In genomic region chr10:33193867-33194521, GRCh38 we compare ENCODE assay signal across 11 cellular contexts.
A peak's percentile ranks its signal among the peaks of the same experiment; 100 is the strongest.
DNase-seq lines count a peak whose midpoint lies in the region; TF ChIP-seq lines count a peak whose summit lies in the region.
"Had no signal": no experiment of that assay in that cellular context is flagged by ENCODE, and none has a peak within 500 bp of the region (broad histone marks: within the 10 kb centered on the region; RNA-seq: fewer than 3 reads in every experiment).

No MANE protein-coding gene starts in this region.

- H3K27me3 ChIP-seq in esophagus muscularis mucosa (no peaks in the 10 kb centered on the region), muscle layer of duodenum (ENCODE audit: low read depth, low read length) (no peaks in the 10 kb centered on the region)
- H3K27me3 ChIP-seq: ovary had no signal

- no peak for TF ChIP-seq EP300 in esophagus muscularis mucosa (IDR thresholded peaks at IDR 0.05)

- H3K4me3 ChIP-seq in esophagus muscularis mucosa, result no peak overlapping the region
- H3K4me3 ChIP-seq in muscle layer of duodenum (ENCODE audit: low read depth in 1 of 2, low read length in 2 of 2), result no peak overlapping the region
- H3K4me3 ChIP-seq: ovary had no signal

- DNase-seq in AG08395 (ENCODE audit: low spot score) (peak; percentile 40), NOMO-1 treated with dmso at 0.1 percent for 144 hours (lab: John Stamatoyannopoulos, UW; ENCODE audit: unreplicated experiment) (peak; percentile 40), esophagus muscularis mucosa (ENCODE audit: extremely low spot score) (no peak), NCI-H1092 (lab: John Stamatoyannopoulos, UW) (no peak), NCI-H526 treated with DMSO at 0.1 percent for 48 hours (lab: John Stamatoyannopoulos, UW) (no peak), NCI-H446 (lab: John Stamatoyannopoulos, UW) (no peak)
- DNase-seq in activated T-cell treated with anti-CD3 and anti-CD28 coated beads, Interleukin-2, amount 50 U/mL, for 1 hour, result no peak
- DNase-seq: activated B cell treated with CpG ODN at 0.5 μM for 24 hours; NK-92 treated with Interleukin-12 subunit alpha and Interleukin-12 subunit beta, amount 100 ng/mL, for 24 hours had no signal

- H3K36me3 ChIP-seq in esophagus muscularis mucosa (peaks cover 0 to 58% (median 20%) of the 10 kb centered on the region in 4 donors), muscle layer of duodenum (ENCODE audit: control insufficient read depth in 1 of 2, insufficient read depth in 2 of 2, low read length in 2 of 2) (peaks cover 6 to 11% of the 10 kb centered on the region in 2 donors)
- H3K36me3 ChIP-seq: ovary had no signal

- TF ChIP-seq CTCF in esophagus muscularis mucosa (IDR thresholded peaks at IDR 0.05), result no peak

- H3K9me3 ChIP-seq in esophagus muscularis mucosa (no peaks in the 10 kb centered on the region), muscle layer of duodenum (ENCODE audit: control insufficient read depth in 1 of 2, low read length in 2 of 2) (no peaks in the 10 kb centered on the region)
- H3K9me3 ChIP-seq: ovary had no signal

- intact Hi-C loops in esophagus muscularis mucosa (cut with DNase I), result loop anchor here (2.0 to 5.0 kb wide), 2 partner anchors 139 to 1443 kb away; no protein-coding TSS in a partner anchor

- no peak for TF ChIP-seq POLR2A in esophagus muscularis mucosa (IDR thresholded peaks at IDR 0.05; ENCODE audit: low read depth)

- H3K4me1 ChIP-seq in esophagus muscularis mucosa (peaks cover 20 to 42% (median 41%) of the 10 kb centered on the region in 4 donors), muscle layer of duodenum (ENCODE audit: control insufficient read depth in 1 of 2, insufficient read depth in 2 of 2, low read length in 2 of 2) (peaks cover 11 to 43% of the 10 kb centered on the region in 2 donors)

- WGBS in esophagus muscularis mucosa, result 70% methylated on average over 5 of the region's 5 CpGs

- H3K27ac ChIP-seq in esophagus muscularis mucosa (replicated peaks in 1 of 4) (peak overlapping the region; percentile 4 to 53 (median 14)), muscle layer of duodenum (ENCODE audit: low read length) (peak overlapping the region; percentile 27)

Comparison
In these comparisons a context has a peak if more than half of its experiments do, and no peak if none do; other contexts are left out.
1. DNase-seq: peak in AG08395 (single experiment) and NOMO-1 treated with dmso at 0.1 percent for 144 hours (single experiment); none in esophagus muscularis mucosa (single experiment), NCI-H1092 (single experiment), activated T-cell treated with anti-CD3 and anti-CD28 coated beads, Interleukin-2, amount 50 U/mL, for 1 hour (single experiment), NCI-H526 treated with DMSO at 0.1 percent for 48 hours (single experiment) and NCI-H446 (0 of 2).